ENCODE assay signal across 2 cellular contexts in the genomic region with DNA sequence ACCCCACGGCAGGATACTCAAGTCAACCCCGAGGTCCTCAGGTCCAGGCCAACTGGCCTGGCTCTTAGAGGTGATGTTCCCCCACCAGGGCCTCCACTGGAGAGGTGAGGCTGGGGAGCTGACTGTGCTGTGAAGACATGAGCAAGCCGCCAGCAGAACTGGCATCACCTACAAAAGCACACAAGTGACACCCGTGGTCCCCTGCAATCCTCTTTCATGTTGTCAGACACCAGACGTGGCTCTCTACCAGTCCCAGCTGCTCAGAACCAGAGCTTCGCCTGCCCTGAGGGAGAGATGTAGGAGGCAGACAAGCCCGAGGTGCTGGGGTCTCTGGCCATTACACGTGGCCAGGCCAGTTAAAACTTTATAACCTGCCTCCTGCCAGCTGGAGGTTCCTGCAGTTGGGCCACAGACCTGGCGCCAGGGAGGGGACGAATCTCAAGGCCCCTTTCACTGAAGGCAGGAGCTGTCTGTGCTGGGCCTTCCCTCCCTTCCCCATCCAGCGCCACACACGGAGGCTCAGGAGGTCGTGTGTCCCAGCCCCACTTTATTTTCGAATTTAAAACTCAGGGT.
TF ChIP-seq lines count a peak whose summit lies in the region.

No MANE protein-coding gene starts in this region.

TF ChIP-seq in HepG2, 621 proteins besides CTCF, POLR2A, EP300 and RAD21:
- TF ChIP-seq TP53 (CRISPR knock-in tag; conservative IDR thresholded peaks at IDR 0.05) (no peak), KLF6 (CRISPR knock-in tag; IDR thresholded peaks at IDR 0.05) (no peak), NFKBIZ (CRISPR knock-in tag; IDR thresholded peaks at IDR 0.05) (no peak), PTBP1 (IDR thresholded peaks at IDR 0.05; ENCODE audit: low read depth, low read length, poor library complexity, severe bottlenecking) (peak; percentile 33), SIX4 (CRISPR knock-in tag; IDR thresholded peaks at IDR 0.05) (no peak), ZNF652 (CRISPR knock-in tag; IDR thresholded peaks at IDR 0.05; ENCODE audit: borderline replicate concordance, low read depth) (no peak), ADNP (CRISPR knock-in tag; IDR thresholded peaks at IDR 0.05) (no peak), AGO2 (optimal IDR thresholded peaks at IDR 0.05; ENCODE audit: low read depth, low read length) (peak; percentile 85), ZNF180 (CRISPR knock-in tag; IDR thresholded peaks at IDR 0.05; ENCODE audit: borderline replicate concordance, low read depth) (no peak), ZEB1 (IDR thresholded peaks at IDR 0.05; ENCODE audit: insufficient replicate concordance, low read depth) (no peak), ZNF124 (CRISPR knock-in tag; IDR thresholded peaks at IDR 0.05) (no peak), ZNF274 (CRISPR knock-in tag; IDR thresholded peaks at IDR 0.05) (no peak), ZNF224 (CRISPR knock-in tag; IDR thresholded peaks at IDR 0.05) (no peak), RELA (CRISPR knock-in tag; IDR thresholded peaks at IDR 0.05) (no peak), ISX (CRISPR knock-in tag; conservative IDR thresholded peaks at IDR 0.05) (no peak), SIN3A (IDR thresholded peaks at IDR 0.05; ENCODE audit: borderline replicate concordance, low read depth, low read length) (no peak), RBM22 (optimal IDR thresholded peaks at IDR 0.05; ENCODE audit: low read length) (peak; percentile 89), POLR2AphosphoS2 (IDR thresholded peaks at IDR 0.05; ENCODE audit: low read depth, low read length) (peak; percentile 21; the same call in 1 of the 2 replicates), POLR2G (IDR thresholded peaks at IDR 0.05; ENCODE audit: low read depth, low read length) (peak; percentile 57)
- TF ChIP-seq, protein P1, sequence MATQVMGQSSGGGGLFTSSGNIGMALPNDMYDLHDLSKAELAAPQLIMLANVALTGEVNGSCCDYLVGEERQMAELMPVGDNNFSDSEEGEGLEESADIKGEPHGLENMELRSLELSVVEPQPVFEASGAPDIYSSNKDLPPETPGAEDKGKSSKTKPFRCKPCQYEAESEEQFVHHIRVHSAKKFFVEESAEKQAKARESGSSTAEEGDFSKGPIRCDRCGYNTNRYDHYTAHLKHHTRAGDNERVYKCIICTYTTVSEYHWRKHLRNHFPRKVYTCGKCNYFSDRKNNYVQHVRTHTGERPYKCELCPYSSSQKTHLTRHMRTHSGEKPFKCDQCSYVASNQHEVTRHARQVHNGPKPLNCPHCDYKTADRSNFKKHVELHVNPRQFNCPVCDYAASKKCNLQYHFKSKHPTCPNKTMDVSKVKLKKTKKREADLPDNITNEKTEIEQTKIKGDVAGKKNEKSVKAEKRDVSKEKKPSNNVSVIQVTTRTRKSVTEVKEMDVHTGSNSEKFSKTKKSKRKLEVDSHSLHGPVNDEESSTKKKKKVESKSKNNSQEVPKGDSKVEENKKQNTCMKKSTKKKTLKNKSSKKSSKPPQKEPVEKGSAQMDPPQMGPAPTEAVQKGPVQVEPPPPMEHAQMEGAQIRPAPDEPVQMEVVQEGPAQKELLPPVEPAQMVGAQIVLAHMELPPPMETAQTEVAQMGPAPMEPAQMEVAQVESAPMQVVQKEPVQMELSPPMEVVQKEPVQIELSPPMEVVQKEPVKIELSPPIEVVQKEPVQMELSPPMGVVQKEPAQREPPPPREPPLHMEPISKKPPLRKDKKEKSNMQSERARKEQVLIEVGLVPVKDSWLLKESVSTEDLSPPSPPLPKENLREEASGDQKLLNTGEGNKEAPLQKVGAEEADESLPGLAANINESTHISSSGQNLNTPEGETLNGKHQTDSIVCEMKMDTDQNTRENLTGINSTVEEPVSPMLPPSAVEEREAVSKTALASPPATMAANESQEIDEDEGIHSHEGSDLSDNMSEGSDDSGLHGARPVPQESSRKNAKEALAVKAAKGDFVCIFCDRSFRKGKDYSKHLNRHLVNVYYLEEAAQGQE (IDR thresholded peaks at IDR 0.05; ENCODE audit: borderline replicate concordance in 1 of 2, low read depth in 1 of 2, low read length in 2 of 2): no peak

TF ChIP-seq in GM12891, 5 proteins besides CTCF, POLR2A, EP300 and RAD21:
- TF ChIP-seq POLR2AphosphoS5 (IDR thresholded peaks at IDR 0.05; ENCODE audit: low read depth, low read length): no peak
- TF ChIP-seq POU2F2 (IDR thresholded peaks at IDR 0.05; ENCODE audit: low read depth, low read length): no peak
- no peak for TF ChIP-seq TAF1 (IDR thresholded peaks at IDR 0.05; ENCODE audit: low read depth, low read length)
- no peak for TF ChIP-seq SPI1 (IDR thresholded peaks at IDR 0.05; ENCODE audit: low read depth, low read length)
- TF ChIP-seq PAX5 (IDR thresholded peaks at IDR 0.05; ENCODE audit: insufficient read depth, low read length, severe bottlenecking): no peak
